In the genomic region with DNA sequence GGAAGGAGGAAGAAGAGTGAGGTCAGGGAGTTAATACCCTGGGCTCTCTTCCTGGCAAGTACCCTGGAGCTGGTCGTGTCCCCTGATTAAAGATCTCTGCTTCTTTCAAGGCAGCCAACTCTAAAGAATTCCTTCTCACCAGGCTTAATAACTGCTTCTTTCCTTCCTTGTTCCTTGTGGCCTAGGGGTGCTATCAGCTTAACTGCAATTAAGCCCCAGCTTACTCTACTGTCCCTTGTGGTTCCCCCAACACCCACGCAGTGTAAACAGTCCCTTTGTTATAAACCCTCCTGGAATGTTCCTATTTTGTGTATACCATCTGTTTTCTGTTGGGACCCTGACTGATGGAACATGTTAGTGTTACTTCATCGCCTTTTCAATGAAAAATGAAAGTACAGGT, we compare ENCODE assay signal across 19 cellular contexts.
DNase-seq lines count a peak whose midpoint lies in the region; ATAC-seq, FAIRE-seq and TF ChIP-seq lines count a peak whose summit lies in the region.
"Had no signal": no experiment of that assay in that cellular context is flagged by ENCODE, and none has a peak within 500 bp of the region (broad histone marks: within the 10 kb centered on the region; RNA-seq: fewer than 3 reads in every experiment).

No MANE protein-coding gene starts in this region.

- WGBS in H1 (ENCODE audit: extremely low coverage in 1 of 2, insufficient coverage in 1 of 2, insufficient read length in 1 of 2, insufficient replicate concordance in 2 of 2, low coverage in 1 of 2, low lambda C conversion rate in 2 of 2, missing lambda C conversion rate in 1 of 2), 2 experiments: 72% methylated on average over 3 of the region's 3 CpGs; no CpG with 5 or more reads in 1 of the 2 experiments

- H2BK12ac ChIP-seq in H1 (ENCODE audit: low read depth, low read length): no peak overlapping the region

- H3K23ac ChIP-seq in H1 (ENCODE audit: insufficient read length): no peak overlapping the region

- POLR2A ChIA-PET in H1 (lab: Charles Lee; ENCODE audit: partially characterized antibody): no interaction called here

- peaks cover 4% of the 10 kb centered on the region for H3K4me1 Mint-ChIP-seq in neural progenitor cell
- H3K4me1 Mint-ChIP-seq: CD4-positive, alpha-beta memory T cell; IgD-negative memory B cell had no signal

- H4K20me1 ChIP-seq in H1 (replicated peaks in 1 of 2; ENCODE audit: control insufficient read depth in 1 of 2, insufficient read depth in 2 of 2, low read length in 2 of 2) (no peaks in the 10 kb centered on the region), neural progenitor cell (ENCODE audit: low read depth) (no peaks in the 10 kb centered on the region)

- H3K27me3 Mint-ChIP-seq in neural progenitor cell (ENCODE audit: insufficient read depth, low read depth): no peaks in the 10 kb centered on the region
- H3K27me3 Mint-ChIP-seq: CD4-positive, alpha-beta memory T cell; IgD-negative memory B cell had no signal

- no peak overlapping the region for H3K27ac ChIP-seq in H1 (ENCODE audit: low read depth, low read length)
- peak overlapping the region; percentile 59 for H3K27ac ChIP-seq in neural progenitor cell
- H3K27ac ChIP-seq: A549, C4-2B had no signal

- H3K27ac Mint-ChIP-seq in neural progenitor cell: no peak overlapping the region
- H3K27ac Mint-ChIP-seq: IgD-negative memory B cell had no signal

- no peak overlapping the region for H2BK15ac ChIP-seq in H1 (ENCODE audit: low read length)

- TF ChIP-seq EP300 in H1 (IDR thresholded peaks at IDR 0.05; ENCODE audit: borderline replicate concordance in 1 of 2, low read depth in 2 of 2, low read length in 2 of 2): no peak

- H3K23me2 ChIP-seq in H1 (ENCODE audit: low read depth, low read length): no peaks in the 10 kb centered on the region

- H3K14ac ChIP-seq in H1 (ENCODE audit: insufficient read length): no peak overlapping the region

- no peaks in the 10 kb centered on the region for H3K36me3 Mint-ChIP-seq in neural progenitor cell
- H3K36me3 Mint-ChIP-seq: CD4-positive, alpha-beta memory T cell had no signal

- no peak for TF ChIP-seq POLR2A in H1 (IDR thresholded peaks at IDR 0.05; ENCODE audit: control extremely low read depth in 1 of 2, low read depth in 2 of 2, low read length in 2 of 2)

- CTCF ChIA-PET in H1 (lab: Charles Lee; ENCODE audit: partially characterized antibody): no interaction called here

- no peak overlapping the region for H3K18ac ChIP-seq in H1 (ENCODE audit: extremely low read depth, low read length)

- H3K27me3 ChIP-seq in H1 (replicated peaks in 1 of 4; ENCODE audit: control insufficient read depth in 3 of 4, extremely low read depth in 1 of 4, insufficient read depth in 3 of 4, low read length in 3 of 4): no peaks in the 10 kb centered on the region
- H3K27me3 ChIP-seq in neural progenitor cell: no peaks in the 10 kb centered on the region
- H3K27me3 ChIP-seq: BE2C had no signal

- H3K9me3 Mint-ChIP-seq in neural progenitor cell: no peaks in the 10 kb centered on the region
- H3K9me3 Mint-ChIP-seq: CD4-positive, alpha-beta memory T cell had no signal

- no peaks in the 10 kb centered on the region for H3K79me2 ChIP-seq in H1 (ENCODE audit: control insufficient read depth in 1 of 2, insufficient read depth in 2 of 2, low read length in 2 of 2)
- H3K79me2 ChIP-seq in neural progenitor cell (ENCODE audit: low read depth): no peaks in the 10 kb centered on the region

- H4K91ac ChIP-seq in H1 (replicated peaks; ENCODE audit: insufficient read length, low read length): no peak overlapping the region

- no peak overlapping the region for H4K8ac ChIP-seq in H1 (ENCODE audit: extremely low read depth, insufficient read depth, low read length)

- H3K4me1 ChIP-seq in H1 (replicated peaks in 1 of 4; ENCODE audit: control insufficient read depth in 3 of 4, insufficient read depth in 4 of 4, low read length in 3 of 4): peaks cover 0 to 3% (median 0%) of the 10 kb centered on the region in 4 experiments; a peak in 1 of 7 replicates
- peaks cover 22% of the 10 kb centered on the region for H3K4me1 ChIP-seq in neural progenitor cell
- H3K4me1 ChIP-seq: A549, BE2C had no signal

- TF ChIP-seq CTCF in H1 (IDR thresholded peaks at IDR 0.05; ENCODE audit: control extremely low read depth in 1 of 3, insufficient read depth in 1 of 3, low read depth in 1 of 3, low read length in 3 of 3) (no peak), neural progenitor cell (IDR thresholded peaks at IDR 0.05) (no peak), omental fat pad (IDR thresholded peaks at IDR 0.05) (no peak)

- no peak overlapping the region for H2BK120ac ChIP-seq in H1 (replicated peaks; ENCODE audit: low read depth, low read length)

- peak; percentile 38 for DNase-seq in H4 (ENCODE audit: low spot score)
- DNase-seq in NCI-H69 (lab: John Stamatoyannopoulos, UW): peak; percentile 73
- DNase-seq in H1 (ENCODE audit: low read depth in 1 of 2, low spot score in 2 of 2): no peak
- peak; percentile 58 for DNase-seq in neural progenitor cell (ENCODE audit: low spot score)
- DNase-seq in activated T-cell treated with anti-CD3 and anti-CD28 coated beads, Interleukin-2, amount 50 U/mL, for 48 hours: no peak
- no peak for DNase-seq in omental fat pad (ENCODE audit: low spot score)
- DNase-seq: BE2C; CD4-positive, alpha-beta memory T cell; DND-41; GF-D8; KG1 had no signal

- peaks cover 14% of the 10 kb centered on the region for H3F3A ChIP-seq in neural progenitor cell (ENCODE audit: low read depth)

- no peak for TF ChIP-seq RAD21 in H1 (IDR thresholded peaks at IDR 0.05 in 1 of 2, conservative IDR thresholded peaks at IDR 0.05 in 1 of 2; ENCODE audit: low read depth in 2 of 2, low read length in 2 of 2)

- H2BK5ac ChIP-seq in H1 (ENCODE audit: low read depth, low read length): no peak overlapping the region

- H2BK20ac ChIP-seq in H1 (ENCODE audit: low read length): no peak overlapping the region

- no peaks in the 10 kb centered on the region for H3K36me3 ChIP-seq in H1 (ENCODE audit: control insufficient read depth in 2 of 4, insufficient read depth in 4 of 4, low read length in 3 of 4)
- H3K36me3 ChIP-seq in neural progenitor cell: no peaks in the 10 kb centered on the region
- H3K36me3 ChIP-seq: BE2C had no signal

- no peak overlapping the region for H3K56ac ChIP-seq in H1 (replicated peaks; ENCODE audit: insufficient read length, low read depth, low read length)

- H2AFZ ChIP-seq in H1 (ENCODE audit: low read length): no peak overlapping the region
- H2AFZ ChIP-seq in neural progenitor cell (replicated peaks): no peak overlapping the region

- H3K9me3 ChIP-seq in H1 (ENCODE audit: insufficient read depth in 2 of 2, low read depth in 1 of 2, low read length in 1 of 2) (no peaks in the 10 kb centered on the region), neural progenitor cell (ENCODE audit: low read depth) (no peaks in the 10 kb centered on the region)
- H3K9me3 ChIP-seq: A549, BE2C had no signal

- H2AK5ac ChIP-seq in H1 (ENCODE audit: low read depth, low read length): no peak overlapping the region

- H3K4me2 ChIP-seq in H1 (ENCODE audit: insufficient read depth in 1 of 2, low read depth in 2 of 2, low read length in 2 of 2): no peak overlapping the region
- H3K4me2 ChIP-seq in neural progenitor cell: peak overlapping the region; percentile 19
- H3K4me2 ChIP-seq: A549 had no signal

- H3K4me3 ChIP-seq in H1 (ENCODE audit: extremely low read depth in 1 of 4, insufficient read depth in 2 of 4, low read depth in 3 of 4, low read length in 4 of 4): no peak overlapping the region
- H3K4me3 ChIP-seq in neural progenitor cell: no peak overlapping the region
- H3K4me3 ChIP-seq: A549 had no signal

- H4K5ac ChIP-seq in H1 (ENCODE audit: insufficient read length, low read depth, low read length): no peak overlapping the region

- H3K9ac ChIP-seq in H1 (replicated peaks in 1 of 4; ENCODE audit: extremely low read depth in 1 of 4, low read depth in 3 of 4, low read length in 3 of 4) (no peak overlapping the region), neural progenitor cell (no peak overlapping the region)

- no peak for FAIRE-seq in H1 (lab: Jason Lieb, UNC)
- FAIRE-seq: A549, D721Med, GM18507, H54 had no signal

- no peak overlapping the region for H3K4ac ChIP-seq in H1 (replicated peaks; ENCODE audit: insufficient read length, low read depth, low read length)

- no peak overlapping the region for H3K4me3 Mint-ChIP-seq in neural progenitor cell
- H3K4me3 Mint-ChIP-seq: CD4-positive, alpha-beta memory T cell; IgD-negative memory B cell had no signal

- ATAC-seq in GM21737 (IDR thresholded peaks at IDR 0.05; ENCODE audit: unreplicated experiment): no peak
- ATAC-seq in HG03521 (IDR thresholded peaks at IDR 0.05; ENCODE audit: unreplicated experiment): no peak
- ATAC-seq in omental fat pad (ENCODE audit: low FRiP score): no peak
- ATAC-seq: A549 had no signal

- H3K79me1 ChIP-seq in H1 (ENCODE audit: low read depth, low read length): no peaks in the 10 kb centered on the region

TF ChIP-seq in H1, 55 proteins besides CTCF, POLR2A, EP300 and RAD21:
- TF ChIP-seq HDAC2 (IDR thresholded peaks at IDR 0.05; ENCODE audit: borderline replicate concordance in 1 of 2, low read depth in 2 of 2, low read length in 2 of 2): no peak
- peak; percentile 38; the same call in 1 of the 2 replicates for TF ChIP-seq EGR1 (IDR thresholded peaks at IDR 0.05; ENCODE audit: borderline replicate concordance, low read depth, low read length)

Comparison
In these comparisons a context has a peak if more than half of its experiments do, and no peak if none do; other contexts are left out.
1. DNase-seq: peak in H4 (single experiment), NCI-H69 (single experiment) and neural progenitor cell (single experiment); none in H1 (0 of 2), activated T-cell treated with anti-CD3 and anti-CD28 coated beads, Interleukin-2, amount 50 U/mL, for 48 hours (0 of 2) and omental fat pad (single experiment).